In the genomic region with DNA sequence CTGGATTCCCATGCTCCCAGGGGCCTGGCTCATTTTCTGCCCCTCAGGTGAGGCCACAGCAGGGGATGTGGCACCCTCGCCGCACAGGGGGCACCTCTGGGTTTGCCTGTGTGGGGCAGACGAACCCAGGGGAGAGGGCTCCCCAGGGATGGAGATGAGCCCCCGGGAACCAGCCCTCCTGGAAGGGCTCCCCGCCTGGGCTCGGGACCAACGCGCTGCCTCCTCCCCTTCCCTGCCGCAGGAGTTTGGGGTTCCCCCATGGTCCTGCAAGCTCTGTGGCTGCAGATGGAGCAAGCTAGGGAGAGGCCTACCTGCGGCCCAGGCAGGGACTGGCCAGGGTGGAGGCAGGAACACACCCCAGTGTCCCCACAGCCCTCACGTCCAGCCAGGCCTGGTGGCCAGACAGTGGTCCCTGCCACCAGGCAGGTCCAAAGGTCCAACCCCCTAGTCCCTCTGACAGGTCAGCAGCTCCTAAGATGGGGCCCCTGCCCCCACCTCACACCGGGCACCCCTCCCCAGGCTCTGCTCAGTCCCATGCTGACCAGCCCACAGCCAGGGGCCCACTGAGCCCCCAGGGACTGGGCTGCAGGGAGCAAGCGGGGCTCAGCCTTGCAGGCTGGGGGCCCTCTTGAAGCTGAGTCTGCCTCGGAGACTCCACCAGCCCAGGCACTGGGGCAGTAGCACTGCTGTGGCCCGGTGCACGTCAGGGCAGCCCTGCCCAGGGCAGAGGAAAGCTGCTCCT, we compare ENCODE assay signal across 1 cellular context.
TF ChIP-seq lines count a peak whose summit lies in the region.

No MANE protein-coding gene starts in this region.

TF ChIP-seq in HepG2, 621 proteins besides CTCF, POLR2A, EP300 and RAD21 (continued from another document and continues in another):
- TF ChIP-seq, protein P1, sequence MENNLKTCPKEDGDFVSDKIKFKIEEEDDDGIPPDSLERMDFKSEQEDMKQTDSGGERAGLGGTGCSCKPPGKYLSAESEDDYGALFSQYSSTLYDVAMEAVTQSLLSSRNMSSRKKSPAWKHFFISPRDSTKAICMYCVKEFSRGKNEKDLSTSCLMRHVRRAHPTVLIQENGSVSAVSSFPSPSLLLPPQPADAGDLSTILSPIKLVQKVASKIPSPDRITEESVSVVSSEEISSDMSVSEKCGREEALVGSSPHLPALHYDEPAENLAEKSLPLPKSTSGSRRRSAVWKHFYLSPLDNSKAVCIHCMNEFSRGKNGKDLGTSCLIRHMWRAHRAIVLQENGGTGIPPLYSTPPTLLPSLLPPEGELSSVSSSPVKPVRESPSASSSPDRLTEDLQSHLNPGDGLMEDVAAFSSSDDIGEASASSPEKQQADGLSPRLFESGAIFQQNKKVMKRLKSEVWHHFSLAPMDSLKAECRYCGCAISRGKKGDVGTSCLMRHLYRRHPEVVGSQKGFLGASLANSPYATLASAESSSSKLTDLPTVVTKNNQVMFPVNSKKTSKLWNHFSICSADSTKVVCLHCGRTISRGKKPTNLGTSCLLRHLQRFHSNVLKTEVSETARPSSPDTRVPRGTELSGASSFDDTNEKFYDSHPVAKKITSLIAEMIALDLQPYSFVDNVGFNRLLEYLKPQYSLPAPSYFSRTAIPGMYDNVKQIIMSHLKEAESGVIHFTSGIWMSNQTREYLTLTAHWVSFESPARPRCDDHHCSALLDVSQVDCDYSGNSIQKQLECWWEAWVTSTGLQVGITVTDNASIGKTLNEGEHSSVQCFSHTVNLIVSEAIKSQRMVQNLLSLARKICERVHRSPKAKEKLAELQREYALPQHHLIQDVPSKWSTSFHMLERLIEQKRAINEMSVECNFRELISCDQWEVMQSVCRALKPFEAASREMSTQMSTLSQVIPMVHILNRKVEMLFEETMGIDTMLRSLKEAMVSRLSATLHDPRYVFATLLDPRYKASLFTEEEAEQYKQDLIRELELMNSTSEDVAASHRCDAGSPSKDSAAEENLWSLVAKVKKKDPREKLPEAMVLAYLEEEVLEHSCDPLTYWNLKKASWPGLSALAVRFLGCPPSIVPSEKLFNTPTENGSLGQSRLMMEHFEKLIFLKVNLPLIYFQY (CRISPR knock-in tag; IDR thresholded peaks at IDR 0.05; ENCODE audit: borderline replicate concordance): no peak
- TF ChIP-seq DNMT1 (CRISPR knock-in tag; IDR thresholded peaks at IDR 0.05) (peak; percentile 94), ZNF567 (CRISPR knock-in tag; IDR thresholded peaks at IDR 0.05; ENCODE audit: borderline replicate concordance) (peak; percentile 32; the same call in 1 of the 2 replicates), JUND (CRISPR knock-in tag; IDR thresholded peaks at IDR 0.05) (peak; percentile 28; the same call in 1 of the 2 replicates), DPF2 (CRISPR knock-in tag; IDR thresholded peaks at IDR 0.05; ENCODE audit: borderline replicate concordance, low read depth) (0 out of 2 replicates have a peak, but pooled peaks have one; percentile 55), STAG1 (CRISPR knock-in tag; IDR thresholded peaks at IDR 0.05) (no peak), ZBTB21 (CRISPR knock-in tag; IDR thresholded peaks at IDR 0.05) (no peak), ZNF768 (CRISPR knock-in tag; IDR thresholded peaks at IDR 0.05) (no peak), SRSF4 (IDR thresholded peaks at IDR 0.05; ENCODE audit: low read depth, low read length, poor library complexity, severe bottlenecking) (no peak), ZNF616 (CRISPR knock-in tag; IDR thresholded peaks at IDR 0.05; ENCODE audit: low read depth) (0 out of 2 replicates have a peak, but pooled peaks have one; percentile 19), ZFP1 (CRISPR knock-in tag; IDR thresholded peaks at IDR 0.05) (no peak), ZNF747 (CRISPR knock-in tag; IDR thresholded peaks at IDR 0.05; ENCODE audit: borderline replicate concordance) (no peak), CHD4 (IDR thresholded peaks at IDR 0.05; ENCODE audit: borderline replicate concordance, low read length) (no peak), ZNF713 (CRISPR knock-in tag; IDR thresholded peaks at IDR 0.05) (no peak), ZNF841 (CRISPR knock-in tag; IDR thresholded peaks at IDR 0.05; ENCODE audit: borderline replicate concordance) (no peak), ZSCAN30 (CRISPR knock-in tag; IDR thresholded peaks at IDR 0.05) (no peak), ZKSCAN5 (CRISPR knock-in tag; IDR thresholded peaks at IDR 0.05) (no peak), CBX5 (CRISPR knock-in tag; IDR thresholded peaks at IDR 0.05; ENCODE audit: borderline replicate concordance) (no peak), SSRP1 (CRISPR knock-in tag; IDR thresholded peaks at IDR 0.05) (no peak), GTF3A (CRISPR knock-in tag; conservative IDR thresholded peaks at IDR 0.05) (no peak), ZNF317 (CRISPR knock-in tag; IDR thresholded peaks at IDR 0.05) (no peak), NFE2L1 (CRISPR knock-in tag; IDR thresholded peaks at IDR 0.05; ENCODE audit: borderline replicate concordance) (no peak), REXO4 (CRISPR knock-in tag; IDR thresholded peaks at IDR 0.05; ENCODE audit: borderline replicate concordance) (no peak), ZNF430 (CRISPR knock-in tag; IDR thresholded peaks at IDR 0.05) (no peak), TEAD2 (CRISPR knock-in tag; IDR thresholded peaks at IDR 0.05) (no peak), ELF1 (CRISPR knock-in tag; IDR thresholded peaks at IDR 0.05) (no peak), ZNF615 (CRISPR knock-in tag; IDR thresholded peaks at IDR 0.05; ENCODE audit: borderline replicate concordance) (no peak), KDM5B (CRISPR knock-in tag; IDR thresholded peaks at IDR 0.05; ENCODE audit: borderline replicate concordance) (peak; percentile 75), JUNB (CRISPR knock-in tag; IDR thresholded peaks at IDR 0.05; ENCODE audit: borderline replicate concordance) (no peak), FOXA1 (IDR thresholded peaks at IDR 0.05) (no peak), FOXA1 (CRISPR knock-in tag; IDR thresholded peaks at IDR 0.05) (0 out of 2 replicates have a peak, but pooled peaks have one; percentile 3), IRF2 (CRISPR knock-in tag; IDR thresholded peaks at IDR 0.05) (no peak), SIX1 (CRISPR knock-in tag; IDR thresholded peaks at IDR 0.05; ENCODE audit: borderline replicate concordance) (no peak), TCF12 (IDR thresholded peaks at IDR 0.05) (no peak), TCF12 (CRISPR knock-in tag; IDR thresholded peaks at IDR 0.05) (0 out of 2 replicates have a peak, but pooled peaks have one; percentile 58)
- TF ChIP-seq, protein P2, sequence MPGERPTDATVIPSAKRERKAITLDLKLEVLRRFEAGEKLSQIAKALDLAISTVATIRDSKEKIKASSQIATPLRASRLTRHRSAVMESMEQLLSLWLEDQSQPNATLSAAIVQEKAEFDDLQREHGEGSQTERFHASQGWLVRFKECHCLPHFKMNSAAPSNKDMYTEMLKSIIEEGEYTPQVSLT (CRISPR knock-in tag; IDR thresholded peaks at IDR 0.05; ENCODE audit: borderline replicate concordance, low read depth): no peak
- TF ChIP-seq, protein P3, sequence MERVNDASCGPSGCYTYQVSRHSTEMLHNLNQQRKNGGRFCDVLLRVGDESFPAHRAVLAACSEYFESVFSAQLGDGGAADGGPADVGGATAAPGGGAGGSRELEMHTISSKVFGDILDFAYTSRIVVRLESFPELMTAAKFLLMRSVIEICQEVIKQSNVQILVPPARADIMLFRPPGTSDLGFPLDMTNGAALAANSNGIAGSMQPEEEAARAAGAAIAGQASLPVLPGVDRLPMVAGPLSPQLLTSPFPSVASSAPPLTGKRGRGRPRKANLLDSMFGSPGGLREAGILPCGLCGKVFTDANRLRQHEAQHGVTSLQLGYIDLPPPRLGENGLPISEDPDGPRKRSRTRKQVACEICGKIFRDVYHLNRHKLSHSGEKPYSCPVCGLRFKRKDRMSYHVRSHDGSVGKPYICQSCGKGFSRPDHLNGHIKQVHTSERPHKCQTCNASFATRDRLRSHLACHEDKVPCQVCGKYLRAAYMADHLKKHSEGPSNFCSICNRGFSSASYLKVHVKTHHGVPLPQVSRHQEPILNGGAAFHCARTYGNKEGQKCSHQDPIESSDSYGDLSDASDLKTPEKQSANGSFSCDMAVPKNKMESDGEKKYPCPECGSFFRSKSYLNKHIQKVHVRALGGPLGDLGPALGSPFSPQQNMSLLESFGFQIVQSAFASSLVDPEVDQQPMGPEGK (CRISPR knock-in tag; IDR thresholded peaks at IDR 0.05): peak; percentile 99
- TF ChIP-seq, protein P4, sequence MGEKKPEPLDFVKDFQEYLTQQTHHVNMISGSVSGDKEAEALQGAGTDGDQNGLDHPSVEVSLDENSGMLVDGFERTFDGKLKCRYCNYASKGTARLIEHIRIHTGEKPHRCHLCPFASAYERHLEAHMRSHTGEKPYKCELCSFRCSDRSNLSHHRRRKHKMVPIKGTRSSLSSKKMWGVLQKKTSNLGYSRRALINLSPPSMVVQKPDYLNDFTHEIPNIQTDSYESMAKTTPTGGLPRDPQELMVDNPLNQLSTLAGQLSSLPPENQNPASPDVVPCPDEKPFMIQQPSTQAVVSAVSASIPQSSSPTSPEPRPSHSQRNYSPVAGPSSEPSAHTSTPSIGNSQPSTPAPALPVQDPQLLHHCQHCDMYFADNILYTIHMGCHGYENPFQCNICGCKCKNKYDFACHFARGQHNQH (CRISPR knock-in tag; IDR thresholded peaks at IDR 0.05): no peak; the same call in 1 of the 2 replicates
- TF ChIP-seq, protein P5, sequence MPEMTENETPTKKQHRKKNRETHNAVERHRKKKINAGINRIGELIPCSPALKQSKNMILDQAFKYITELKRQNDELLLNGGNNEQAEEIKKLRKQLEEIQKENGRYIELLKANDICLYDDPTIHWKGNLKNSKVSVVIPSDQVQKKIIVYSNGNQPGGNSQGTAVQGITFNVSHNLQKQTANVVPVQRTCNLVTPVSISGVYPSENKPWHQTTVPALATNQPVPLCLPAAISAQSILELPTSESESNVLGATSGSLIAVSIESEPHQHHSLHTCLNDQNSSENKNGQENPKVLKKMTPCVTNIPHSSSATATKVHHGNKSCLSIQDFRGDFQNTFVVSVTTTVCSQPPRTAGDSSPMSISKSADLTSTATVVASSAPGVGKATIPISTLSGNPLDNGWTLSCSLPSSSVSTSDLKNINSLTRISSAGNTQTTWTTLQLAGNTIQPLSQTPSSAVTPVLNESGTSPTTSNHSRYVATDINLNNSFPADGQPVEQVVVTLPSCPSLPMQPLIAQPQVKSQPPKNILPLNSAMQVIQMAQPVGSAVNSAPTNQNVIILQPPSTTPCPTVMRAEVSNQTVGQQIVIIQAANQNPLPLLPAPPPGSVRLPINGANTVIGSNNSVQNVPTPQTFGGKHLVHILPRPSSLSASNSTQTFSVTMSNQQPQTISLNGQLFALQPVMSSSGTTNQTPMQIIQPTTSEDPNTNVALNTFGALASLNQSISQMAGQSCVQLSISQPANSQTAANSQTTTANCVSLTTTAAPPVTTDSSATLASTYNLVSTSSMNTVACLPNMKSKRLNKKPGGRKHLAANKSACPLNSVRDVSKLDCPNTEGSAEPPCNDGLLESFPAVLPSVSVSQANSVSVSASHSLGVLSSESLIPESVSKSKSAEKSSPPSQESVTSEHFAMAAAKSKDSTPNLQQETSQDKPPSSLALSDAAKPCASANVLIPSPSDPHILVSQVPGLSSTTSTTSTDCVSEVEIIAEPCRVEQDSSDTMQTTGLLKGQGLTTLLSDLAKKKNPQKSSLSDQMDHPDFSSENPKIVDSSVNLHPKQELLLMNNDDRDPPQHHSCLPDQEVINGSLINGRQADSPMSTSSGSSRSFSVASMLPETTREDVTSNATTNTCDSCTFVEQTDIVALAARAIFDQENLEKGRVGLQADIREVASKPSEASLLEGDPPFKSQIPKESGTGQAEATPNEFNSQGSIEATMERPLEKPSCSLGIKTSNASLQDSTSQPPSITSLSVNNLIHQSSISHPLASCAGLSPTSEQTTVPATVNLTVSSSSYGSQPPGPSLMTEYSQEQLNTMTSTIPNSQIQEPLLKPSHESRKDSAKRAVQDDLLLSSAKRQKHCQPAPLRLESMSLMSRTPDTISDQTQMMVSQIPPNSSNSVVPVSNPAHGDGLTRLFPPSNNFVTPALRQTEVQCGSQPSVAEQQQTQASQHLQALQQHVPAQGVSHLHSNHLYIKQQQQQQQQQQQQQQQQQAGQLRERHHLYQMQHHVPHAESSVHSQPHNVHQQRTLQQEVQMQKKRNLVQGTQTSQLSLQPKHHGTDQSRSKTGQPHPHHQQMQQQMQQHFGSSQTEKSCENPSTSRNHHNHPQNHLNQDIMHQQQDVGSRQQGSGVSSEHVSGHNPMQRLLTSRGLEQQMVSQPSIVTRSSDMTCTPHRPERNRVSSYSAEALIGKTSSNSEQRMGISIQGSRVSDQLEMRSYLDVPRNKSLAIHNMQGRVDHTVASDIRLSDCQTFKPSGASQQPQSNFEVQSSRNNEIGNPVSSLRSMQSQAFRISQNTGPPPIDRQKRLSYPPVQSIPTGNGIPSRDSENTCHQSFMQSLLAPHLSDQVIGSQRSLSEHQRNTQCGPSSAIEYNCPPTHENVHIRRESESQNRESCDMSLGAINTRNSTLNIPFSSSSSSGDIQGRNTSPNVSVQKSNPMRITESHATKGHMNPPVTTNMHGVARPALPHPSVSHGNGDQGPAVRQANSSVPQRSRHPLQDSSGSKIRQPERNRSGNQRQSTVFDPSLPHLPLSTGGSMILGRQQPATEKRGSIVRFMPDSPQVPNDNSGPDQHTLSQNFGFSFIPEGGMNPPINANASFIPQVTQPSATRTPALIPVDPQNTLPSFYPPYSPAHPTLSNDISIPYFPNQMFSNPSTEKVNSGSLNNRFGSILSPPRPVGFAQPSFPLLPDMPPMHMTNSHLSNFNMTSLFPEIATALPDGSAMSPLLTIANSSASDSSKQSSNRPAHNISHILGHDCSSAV (CRISPR knock-in tag; IDR thresholded peaks at IDR 0.05; ENCODE audit: borderline replicate concordance): no peak
- TF ChIP-seq, protein P6, sequence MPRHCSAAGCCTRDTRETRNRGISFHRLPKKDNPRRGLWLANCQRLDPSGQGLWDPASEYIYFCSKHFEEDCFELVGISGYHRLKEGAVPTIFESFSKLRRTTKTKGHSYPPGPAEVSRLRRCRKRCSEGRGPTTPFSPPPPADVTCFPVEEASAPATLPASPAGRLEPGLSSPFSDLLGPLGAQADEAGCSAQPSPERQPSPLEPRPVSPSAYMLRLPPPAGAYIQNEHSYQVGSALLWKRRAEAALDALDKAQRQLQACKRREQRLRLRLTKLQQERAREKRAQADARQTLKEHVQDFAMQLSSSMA (CRISPR knock-in tag; IDR thresholded peaks at IDR 0.05): no peak
- TF ChIP-seq, protein P7, sequence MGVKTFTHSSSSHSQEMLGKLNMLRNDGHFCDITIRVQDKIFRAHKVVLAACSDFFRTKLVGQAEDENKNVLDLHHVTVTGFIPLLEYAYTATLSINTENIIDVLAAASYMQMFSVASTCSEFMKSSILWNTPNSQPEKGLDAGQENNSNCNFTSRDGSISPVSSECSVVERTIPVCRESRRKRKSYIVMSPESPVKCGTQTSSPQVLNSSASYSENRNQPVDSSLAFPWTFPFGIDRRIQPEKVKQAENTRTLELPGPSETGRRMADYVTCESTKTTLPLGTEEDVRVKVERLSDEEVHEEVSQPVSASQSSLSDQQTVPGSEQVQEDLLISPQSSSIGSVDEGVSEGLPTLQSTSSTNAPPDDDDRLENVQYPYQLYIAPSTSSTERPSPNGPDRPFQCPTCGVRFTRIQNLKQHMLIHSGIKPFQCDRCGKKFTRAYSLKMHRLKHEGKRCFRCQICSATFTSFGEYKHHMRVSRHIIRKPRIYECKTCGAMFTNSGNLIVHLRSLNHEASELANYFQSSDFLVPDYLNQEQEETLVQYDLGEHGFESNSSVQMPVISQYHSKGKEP (CRISPR knock-in tag; IDR thresholded peaks at IDR 0.05): no peak
- TF ChIP-seq, protein P8, sequence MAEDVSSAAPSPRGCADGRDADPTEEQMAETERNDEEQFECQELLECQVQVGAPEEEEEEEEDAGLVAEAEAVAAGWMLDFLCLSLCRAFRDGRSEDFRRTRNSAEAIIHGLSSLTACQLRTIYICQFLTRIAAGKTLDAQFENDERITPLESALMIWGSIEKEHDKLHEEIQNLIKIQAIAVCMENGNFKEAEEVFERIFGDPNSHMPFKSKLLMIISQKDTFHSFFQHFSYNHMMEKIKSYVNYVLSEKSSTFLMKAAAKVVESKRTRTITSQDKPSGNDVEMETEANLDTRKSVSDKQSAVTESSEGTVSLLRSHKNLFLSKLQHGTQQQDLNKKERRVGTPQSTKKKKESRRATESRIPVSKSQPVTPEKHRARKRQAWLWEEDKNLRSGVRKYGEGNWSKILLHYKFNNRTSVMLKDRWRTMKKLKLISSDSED (CRISPR knock-in tag; IDR thresholded peaks at IDR 0.05): no peak
